ENCODE assay signal across 14 cellular contexts in the genomic region with DNA sequence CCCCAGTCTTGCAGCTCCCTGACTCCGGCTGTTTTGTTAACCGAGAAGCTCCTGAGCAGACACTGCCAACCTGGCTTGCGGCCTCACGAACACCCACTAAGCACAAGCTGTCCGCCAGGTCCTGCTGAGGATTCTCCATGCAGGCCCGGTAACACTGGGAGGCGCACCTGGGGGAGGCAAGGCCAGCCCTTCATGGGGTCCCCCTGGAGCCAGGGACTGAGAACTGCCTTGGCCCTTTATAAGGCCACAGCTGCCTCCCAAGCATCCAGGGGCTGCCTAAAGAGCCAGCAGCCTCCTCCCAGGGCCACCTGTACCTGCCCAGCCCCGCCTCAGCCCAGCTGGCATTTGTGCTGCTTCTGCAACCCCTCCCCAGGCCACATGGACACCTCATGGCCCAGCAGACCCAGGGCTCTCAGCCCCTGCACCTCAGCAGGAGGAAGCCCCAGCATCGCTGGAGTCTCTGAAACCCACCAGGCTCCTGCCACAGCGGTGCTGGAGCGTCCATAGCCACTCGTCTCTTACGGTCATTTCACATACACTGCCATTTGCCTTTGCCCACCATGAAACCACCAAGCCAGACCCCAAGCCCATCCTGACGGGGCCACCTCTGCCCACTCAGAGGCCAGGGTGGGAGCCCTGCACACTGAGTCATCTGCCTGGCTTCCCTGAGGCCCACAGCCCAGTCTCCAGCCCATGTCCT.
"Had no signal": no experiment of that assay in that cellular context is flagged by ENCODE, and none has a peak within 500 bp of the region (broad histone marks: within the 10 kb centered on the region; RNA-seq: fewer than 3 reads in every experiment).

No MANE protein-coding gene starts in this region.

- FAIRE-seq: keratinocyte had no signal

- H3K27ac ChIP-seq: tibial nerve had no signal

- H3K9me3 ChIP-seq: tibial nerve had no signal

- H3K27me3 ChIP-seq: dorsolateral prefrontal cortex, tibial nerve had no signal

- DNase-seq: activated CD4-positive, alpha-beta T cell treated with anti-CD3 and anti-CD28 coated beads, Interleukin-2, amount 10 ng/mL, durations not matched to agents 24 days and 14 days; activated CD8-positive, alpha-beta memory T cell treated with anti-CD3 and anti-CD28 coated beads for 24 hours; activated gamma-delta T cell treated with Interleukin-2 at 50 U/mL for 16 hours; activated naive CD8-positive, alpha-beta T cell treated with anti-CD3 and anti-CD28 coated beads for 36 hours; amniotic stem cell; foreskin melanocyte; nucleus accumbens; stimulated activated CD4-positive, alpha-beta T cell treated with anti-CD3 and anti-CD28 coated beads, Interleukin-12 subunit alpha, Interleukin-12 subunit beta, amount 100 ng/mL, for 4 hours; stimulated activated CD4-positive, alpha-beta T cell treated with anti-CD3 and anti-CD28 coated beads, Interleukin-2, amount 100 ng/mL, for 24 hours; T-cell; T-helper 9 cell had no signal

- H3K4me3 ChIP-seq: dorsolateral prefrontal cortex, tibial nerve had no signal

- ATAC-seq: T-cell had no signal
